In genomic region chr3:30084971-30085403, GRCh38 we compare ENCODE assay signal across 25 cellular contexts.
A peak's percentile ranks its signal among the peaks of the same experiment; 100 is the strongest.
DNase-seq lines count a peak whose midpoint lies in the region; ATAC-seq and TF ChIP-seq lines count a peak whose summit lies in the region.
"Had no signal": no experiment of that assay in that cellular context is flagged by ENCODE, and none has a peak within 500 bp of the region (broad histone marks: within the 10 kb centered on the region; RNA-seq: fewer than 3 reads in every experiment).

No MANE protein-coding gene starts in this region.

- H3K36me3 ChIP-seq in hepatocyte (replicated peaks; ENCODE audit: insufficient read depth, low read depth) (no peaks in the 10 kb centered on the region), mesodermal cell (ENCODE audit: control insufficient read depth, insufficient read depth, low read length) (no peaks in the 10 kb centered on the region), MG63 (no peaks in the 10 kb centered on the region)
- H3K36me3 ChIP-seq: adrenal gland, colonic mucosa, gastrocnemius medialis, SJCRH30 had no signal

- peak overlapping the region; percentile 19 for H3K27ac ChIP-seq in hepatocyte
- H3K27ac ChIP-seq in mesodermal cell (ENCODE audit: low read depth, low read length, severe bottlenecking) = peak overlapping the region; percentile 77
- H3K27ac ChIP-seq: adrenal gland, colonic mucosa, gastrocnemius medialis, SJCRH30 had no signal

- DNase-seq in ELF-1 (ENCODE audit: low read depth, low spot score) (peak; percentile 74), LoVo (ENCODE audit: low spot score) (peak; percentile 19), hepatocyte (ENCODE audit: low spot score) (no peak), retina (no peak), MG63 (no peak), left lobe of liver (ENCODE audit: low spot score) (no peak)
- DNase-seq: activated CD4-positive, alpha-beta T cell treated with anti-CD3 and anti-CD28 coated beads for 36 hours; activated naive CD4-positive, alpha-beta T cell; activated T-cell treated with anti-CD3 and anti-CD28 coated beads, Interleukin-2, amount 50 U/mL, for 48 hours; adrenal gland; Calu3; colonic mucosa; gastrocnemius medialis; hippocampal formation; Kasumi-1; kidney glomerular epithelial cell; naive B cell; NCI-H1694 treated with DMSO at 0.1 percent for 48 hours; NCI-H526; occipital lobe; SJCRH30; stimulated activated CD4-positive, alpha-beta T cell treated with anti-CD3 and anti-CD28 coated beads, Interleukin-4, amount 100 ng/mL, for 1 hour; stimulated activated naive B cell treated with anti-CD40 and anti-IgM and Interleukin-4, amounts not matched to agents 10 μg/mL and 1 μg/mL and 100 μg/mL, for 72 hours had no signal

- no peaks in the 10 kb centered on the region for H3K79me2 ChIP-seq in hepatocyte

- H3K9me3 ChIP-seq in hepatocyte (ENCODE audit: low read depth) (no peaks in the 10 kb centered on the region), mesodermal cell (ENCODE audit: control insufficient read depth, low read length) (no peaks in the 10 kb centered on the region), MG63 (no peaks in the 10 kb centered on the region)
- H3K9me3 ChIP-seq: adrenal gland, colonic mucosa, gastrocnemius medialis, SJCRH30 had no signal

- H3K4me3 ChIP-seq in hepatocyte (no peak overlapping the region), mesodermal cell (ENCODE audit: extremely low read depth, insufficient read depth, low read length, poor library complexity, severe bottlenecking) (no peak overlapping the region), MG63 (no peak overlapping the region)
- H3K4me3 ChIP-seq: adrenal gland, colonic mucosa, gastrocnemius medialis, SJCRH30 had no signal

- peaks cover 14% of the 10 kb centered on the region for H3K4me1 ChIP-seq in hepatocyte (ENCODE audit: insufficient read depth)
- peaks cover 10% of the 10 kb centered on the region for H3K4me1 ChIP-seq in mesodermal cell (ENCODE audit: control insufficient read depth, insufficient read depth, low read length, poor library complexity, severe bottlenecking)
- H3K4me1 ChIP-seq: adrenal gland, gastrocnemius medialis, SJCRH30 had no signal

- ATAC-seq in left lobe of liver = no peak
- ATAC-seq: activated CD4-positive, alpha-beta T cell treated with anti-CD3 and anti-CD28 coated beads for 36 hours; gastrocnemius medialis; Panc1; stimulated activated naive B cell treated with anti-CD40 and anti-IgM and Interleukin-4, amounts not matched to agents 10 μg/mL and 1 μg/mL and 100 μg/mL, for 72 hours had no signal

- no peak for TF ChIP-seq CTCF in hepatocyte (IDR thresholded peaks at IDR 0.05; ENCODE audit: poor library complexity)

- no peaks in the 10 kb centered on the region for H3K9me2 ChIP-seq in hepatocyte (replicated peaks; ENCODE audit: insufficient read depth)

- no peaks in the 10 kb centered on the region for H4K20me1 ChIP-seq in hepatocyte (ENCODE audit: insufficient read depth, poor library complexity, severe bottlenecking)

- no peak overlapping the region for H2AFZ ChIP-seq in hepatocyte

- 48% methylated on average over 3 of the region's 3 CpGs for WGBS in hepatocyte (ENCODE audit: low lambda C conversion rate, missing lambda C conversion rate)
- 14% methylated on average over 3 of the region's 3 CpGs; no CpG with 5 or more reads in 1 of the 2 experiments for WGBS in mesodermal cell (ENCODE audit: insufficient coverage in 2 of 2), 2 experiments

- H3K4me2 ChIP-seq in hepatocyte = no peak overlapping the region

- H3K27me3 ChIP-seq in hepatocyte = no peaks in the 10 kb centered on the region
- H3K27me3 ChIP-seq in MG63 = no peaks in the 10 kb centered on the region
- H3K27me3 ChIP-seq: adrenal gland, colonic mucosa, gastrocnemius medialis, SJCRH30 had no signal

Comparison
In these comparisons a context has a peak if more than half of its experiments do, and no peak if none do; other contexts are left out.
1. DNase-seq: peak in ELF-1 (single experiment) and LoVo (single experiment); none in hepatocyte (single experiment), retina (single experiment), MG63 (single experiment) and left lobe of liver (single experiment).